18 cellular contexts compared by ENCODE assay signal in the genomic region with DNA sequence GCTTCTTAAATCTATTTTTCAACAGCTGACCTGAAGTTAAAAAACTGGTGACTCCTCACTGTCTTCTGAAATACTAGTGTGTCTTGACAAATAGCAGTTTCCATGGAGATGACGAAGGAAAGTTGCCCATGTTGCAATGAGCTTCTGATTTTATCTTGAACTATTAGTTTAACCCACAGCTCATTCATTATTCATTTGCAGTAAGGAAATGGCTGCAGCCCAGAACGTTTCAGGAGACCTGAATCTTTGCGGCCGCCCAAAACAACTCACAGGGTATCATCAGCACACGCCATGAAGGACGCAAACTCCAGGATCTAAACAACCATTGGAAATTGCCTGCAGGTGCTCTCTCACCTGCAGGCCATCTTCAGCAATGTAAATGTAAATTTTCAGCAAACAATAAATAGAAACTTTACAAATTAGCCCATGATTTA.
DNase-seq lines count a peak whose midpoint lies in the region; ATAC-seq and TF ChIP-seq lines count a peak whose summit lies in the region.
"Had no signal": no experiment of that assay in that cellular context is flagged by ENCODE, and none has a peak within 500 bp of the region (broad histone marks: within the 10 kb centered on the region; RNA-seq: fewer than 3 reads in every experiment).

No MANE protein-coding gene starts in this region.

- no peaks in the 10 kb centered on the region for H3K27me3 ChIP-seq in HUES64 (ENCODE audit: insufficient read depth, low read length)
- H3K27me3 ChIP-seq: neural progenitor cell had no signal

- peak overlapping the region; percentile 3; the same call in 1 of the 2 replicates for H3K9ac ChIP-seq in HUES64 (ENCODE audit: low read depth, low read length)
- H3K9ac ChIP-seq: neural progenitor cell had no signal

- H3K4me3 ChIP-seq in AG09309 (ENCODE audit: control insufficient read depth, low read depth, low read length) (no peak overlapping the region), HUES64 (ENCODE audit: low read length) (no peak overlapping the region; the same call in 1 of the 2 replicates), fibroblast of villous mesenchyme (ENCODE audit: low read depth, low read length) (no peak overlapping the region)
- H3K4me3 ChIP-seq: K562, neural progenitor cell had no signal

- 73% methylated on average over 6 of the region's 6 CpGs for WGBS in HUES64

- no peak for TF ChIP-seq CTCF in AG09309 (IDR thresholded peaks at IDR 0.05; ENCODE audit: control insufficient read depth, insufficient read depth, low read depth, low read length, missing control alignments)
- no peak for TF ChIP-seq CTCF in fibroblast of villous mesenchyme (IDR thresholded peaks at IDR 0.05; ENCODE audit: insufficient read depth, low read depth, low read length)

- no peak for ATAC-seq in GM21619 (IDR thresholded peaks at IDR 0.05; ENCODE audit: unreplicated experiment)
- ATAC-seq in activated CD4-positive, CD25-positive, alpha-beta regulatory T cell treated with anti-CD3 and anti-CD28 coated beads, Interleukin-2, amount 50 U/mL, for 24 hours = no peak
- ATAC-seq: K562 had no signal

- peak; percentile 72 for DNase-seq in AG09309 (ENCODE audit: low read depth)
- peak; percentile 98 for DNase-seq in amniotic epithelial cell (ENCODE audit: low read depth)
- peak; percentile 50 for DNase-seq in fibroblast of villous mesenchyme (ENCODE audit: low read depth)
- DNase-seq in LoVo (ENCODE audit: low spot score) = no peak
- no peak for DNase-seq in Ammon's horn (ENCODE audit: low spot score)
- DNase-seq: activated CD4-positive, CD25-positive, alpha-beta regulatory T cell; activated CD8-positive, alpha-beta memory T cell treated with anti-CD3 and anti-CD28 coated beads, Interleukin-2, amount 50 U/mL, for 4 hours; activated naive CD4-positive, alpha-beta T cell; AML-193; immature natural killer cell; NCI-H1694 treated with DMSO at 0.1 percent for 48 hours; NCI-H526 treated with DMSO at 0.1 percent for 48 hours; retina had no signal

- no peaks in the 10 kb centered on the region for H3K36me3 ChIP-seq in HUES64 (ENCODE audit: insufficient read depth, low read length)
- H3K36me3 ChIP-seq: neural progenitor cell had no signal

- H3K4me1 ChIP-seq in HUES64 (ENCODE audit: insufficient read depth, low read length) = peaks cover 58% of the 10 kb centered on the region

- no peaks in the 10 kb centered on the region for H3K9me3 ChIP-seq in HUES64 (ENCODE audit: insufficient read depth, low read depth, low read length)

- peak overlapping the region; percentile 50; the same call in 1 of the 2 replicates for H3K27ac ChIP-seq in HUES64 (ENCODE audit: low read depth, low read length)
- H3K27ac ChIP-seq: neural progenitor cell had no signal

Comparison
In these comparisons a context has a peak if more than half of its experiments do, and no peak if none do; other contexts are left out.
1. DNase-seq: peak in AG09309 (single experiment), amniotic epithelial cell (single experiment) and fibroblast of villous mesenchyme (single experiment); none in LoVo (single experiment) and Ammon's horn (single experiment).